ENCODE assay signal across 12 cellular contexts in the genomic region with DNA sequence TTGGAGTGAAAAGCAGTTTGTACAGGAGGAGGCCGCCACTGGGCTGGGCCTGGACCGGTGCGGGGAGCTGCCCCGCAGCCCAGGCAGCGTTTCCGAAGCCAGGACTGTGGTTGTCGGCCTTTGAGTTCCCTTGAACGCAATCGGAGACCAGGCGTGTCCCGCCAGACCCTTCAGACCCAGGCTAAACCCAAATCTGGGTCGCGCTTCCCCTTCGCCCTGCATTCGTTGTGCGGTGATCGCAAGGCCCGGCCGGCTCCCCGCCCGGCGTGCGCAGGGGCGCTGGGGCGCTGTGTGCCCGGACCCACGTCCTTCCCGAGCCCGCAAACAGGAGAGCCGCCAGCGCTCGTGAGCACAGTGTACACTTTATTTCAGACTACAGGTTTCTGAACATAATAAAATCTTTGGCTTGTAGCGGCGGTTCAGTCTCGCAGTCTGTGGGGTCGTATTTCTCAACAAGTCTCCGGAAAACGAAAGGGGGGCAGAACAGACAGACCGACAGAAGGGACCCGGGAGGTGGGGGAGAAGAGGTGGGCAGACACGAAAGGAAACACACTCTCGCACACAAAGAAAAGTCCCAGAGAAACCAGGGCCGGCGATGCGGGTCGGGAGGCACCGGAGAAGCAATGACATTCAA. TPM values are rescaled to one million over a fixed set of nuclear protein-coding genes. Genes with fewer than 3 reads are reported as not detected.
DNase-seq lines count a peak whose midpoint lies in the region; ATAC-seq and TF ChIP-seq lines count a peak whose summit lies in the region.
"Had no signal": no experiment of that assay in that cellular context is flagged by ENCODE, and none has a peak within 500 bp of the region (broad histone marks: within the 10 kb centered on the region; RNA-seq: fewer than 3 reads in every experiment).

No MANE protein-coding gene starts in this region.

- no peak overlapping the region for H2BK15ac ChIP-seq in H9 (ENCODE audit: low read depth, low read length)

- peaks cover 36 to 58% of the 10 kb centered on the region in 2 experiments for H3K4me1 Mint-ChIP-seq in H9
- peaks cover 31% of the 10 kb centered on the region for H3K4me1 Mint-ChIP-seq in endothelial cell (ENCODE audit: unreplicated experiment)

- H3K9ac ChIP-seq in BLaER1 (no peak overlapping the region), H9 (ENCODE audit: extremely low read depth, insufficient read length, low read length) (no peak overlapping the region)

- H3K4me3 ChIP-seq in BLaER1 (no peak overlapping the region), neutrophil (ENCODE audit: low read depth in 1 of 2, low read length in 1 of 2) (peak overlapping the region; percentile 12 to 28)
- H3K4me3 ChIP-seq: K562 had no signal

- H3K14ac ChIP-seq in H9 (ENCODE audit: insufficient read depth, low read length): no peak overlapping the region

- no peak overlapping the region for H2AK5ac ChIP-seq in H9 (ENCODE audit: insufficient read length, low read length)

- H3T11ph ChIP-seq in H9 (ENCODE audit: low read length): no peak overlapping the region

- no peak overlapping the region for H4K91ac ChIP-seq in H9 (ENCODE audit: insufficient read length, low read depth, low read length)

- DNase-seq in H9 (peak; percentile 47), endothelial cell (ENCODE audit: low spot score) (peak; percentile 22), SKM-1 treated with dmso at 0.1 percent for 144 hours (lab: John Stamatoyannopoulos, UW; ENCODE audit: unreplicated experiment) (no peak), SW 1271 (lab: John Stamatoyannopoulos, UW) (no peak)
- DNase-seq in stimulated activated CD4-positive, alpha-beta T cell treated with anti-CD3 and anti-CD28 coated beads, Interleukin-12 subunit alpha, Interleukin-12 subunit beta, amount 100 ng/mL, for 4 hours: no peak
- DNase-seq: foreskin keratinocyte, NCI-H446, nucleus accumbens had no signal

- H3K23ac ChIP-seq in H9 (ENCODE audit: insufficient read length, low read depth, low read length): no peak overlapping the region

- no peak overlapping the region for H2BK120ac ChIP-seq in H9 (ENCODE audit: low read depth, low read length, poor library complexity, severe bottlenecking)

- H2BK20ac ChIP-seq in H9 (ENCODE audit: low read depth, low read length, poor library complexity, severe bottlenecking): no peak overlapping the region

- H3K23me2 ChIP-seq in H9 (ENCODE audit: insufficient read length, low read depth, low read length, poor library complexity, severe bottlenecking): peaks cover 4% of the 10 kb centered on the region

- peaks cover 31% of the 10 kb centered on the region for H3K9me3 ChIP-seq in BLaER1
- no peaks in the 10 kb centered on the region for H3K9me3 ChIP-seq in H9 (ENCODE audit: control insufficient read depth, low read depth, low read length)
- H3K9me3 ChIP-seq in neutrophil: no peaks in the 10 kb centered on the region

- no peak overlapping the region for H3K18ac ChIP-seq in H9 (ENCODE audit: insufficient read length, low read depth, low read length)

- no peak overlapping the region for H3K4ac ChIP-seq in H9 (ENCODE audit: low read depth, low read length)

- no peak overlapping the region for H4K8ac ChIP-seq in H9 (replicated peaks; ENCODE audit: insufficient read length, low read depth, low read length)

- no peaks in the 10 kb centered on the region; a peak in 2 of 7 replicates for H3K36me3 Mint-ChIP-seq in H9 (ENCODE audit: insufficient read depth in 1 of 3, low read depth in 3 of 3)
- H3K36me3 Mint-ChIP-seq in endothelial cell (ENCODE audit: low read depth, unreplicated experiment): peaks cover 3% of the 10 kb centered on the region

- H3K4me2 ChIP-seq in BLaER1 (0 out of 2 replicates have a peak overlapping the region, but pooled peaks have one; percentile 7), H9 (ENCODE audit: insufficient read depth, insufficient read length, low read length) (peak overlapping the region; percentile 60)

- ATAC-seq in GM19397 (IDR thresholded peaks at IDR 0.05; ENCODE audit: unreplicated experiment): no peak
- ATAC-seq: foreskin keratinocyte, K562 had no signal

- H3K27ac ChIP-seq in BLaER1 (no peak overlapping the region), H9 (ENCODE audit: insufficient read length, low read depth, low read length) (no peak overlapping the region), neutrophil (no peak overlapping the region)
- H3K27ac ChIP-seq: foreskin keratinocyte had no signal

- H2BK12ac ChIP-seq in H9 (ENCODE audit: insufficient read length, low read depth, low read length): no peak overlapping the region

- no peak overlapping the region for H3K56ac ChIP-seq in H9 (ENCODE audit: insufficient read length, low read depth, low read length)

- H3K9me3 Mint-ChIP-seq in H9 (peaks cover 3 to 17% of the 10 kb centered on the region in 2 experiments; a peak in 4 of 5 replicates), endothelial cell (ENCODE audit: unreplicated experiment) (no peaks in the 10 kb centered on the region)

- peaks cover 100% of the 10 kb centered on the region for H3K27me3 ChIP-seq in BLaER1
- H3K27me3 ChIP-seq in H9 (ENCODE audit: insufficient read depth, low read length): peaks cover 94% of the 10 kb centered on the region
- H3K27me3 ChIP-seq in neutrophil: peaks cover 100% of the 10 kb centered on the region

- TF ChIP-seq CTCF in H9 (conservative IDR thresholded peaks at IDR 0.05) (no peak), endothelial cell (IDR thresholded peaks at IDR 0.05; ENCODE audit: unreplicated experiment) (no peak), neutrophil (IDR thresholded peaks at IDR 0.05) (no peak)

- no peaks in the 10 kb centered on the region for H3K79me2 ChIP-seq in H9 (ENCODE audit: insufficient read depth, low read length)

- H3K27me3 Mint-ChIP-seq in H9 (ENCODE audit: low read depth): peaks cover 97% of the 10 kb centered on the region
- peaks cover 56% of the 10 kb centered on the region for H3K27me3 Mint-ChIP-seq in endothelial cell (ENCODE audit: unreplicated experiment)

- H4K20me1 ChIP-seq in BLaER1: peaks cover 52% of the 10 kb centered on the region
- H4K20me1 ChIP-seq in H9 (ENCODE audit: control insufficient read depth, insufficient read depth, insufficient read length): no peaks in the 10 kb centered on the region

- no peak overlapping the region for H2BK5ac ChIP-seq in H9 (ENCODE audit: insufficient read length, low read length)

- peak overlapping the region; percentile 25 to 78 for H3K4me3 Mint-ChIP-seq in H9
- H3K4me3 Mint-ChIP-seq in endothelial cell (ENCODE audit: unreplicated experiment): peak overlapping the region; percentile 49

- H3K4me1 ChIP-seq in BLaER1 (no peaks in the 10 kb centered on the region), H9 (ENCODE audit: insufficient read depth, low read length) (no peaks in the 10 kb centered on the region), neutrophil (ENCODE audit: control insufficient read depth in 1 of 2, insufficient read depth in 1 of 2, low read depth in 1 of 2, low read length in 1 of 2) (peaks cover 5 to 9% of the 10 kb centered on the region in 2 experiments)
- H3K4me1 ChIP-seq: foreskin keratinocyte had no signal

- no peaks in the 10 kb centered on the region for H3K79me1 ChIP-seq in H9 (ENCODE audit: insufficient read depth, low read depth, low read length, poor library complexity, severe bottlenecking)

- no peak overlapping the region for H2AFZ ChIP-seq in H9 (ENCODE audit: low read length)

- WGBS in H9 (ENCODE audit: extremely low coverage, insufficient read length, low lambda C conversion rate): no CpG with 5 or more reads among the region's 47 CpGs

- H3K27ac Mint-ChIP-seq in H9: no peak overlapping the region
- no peak overlapping the region for H3K27ac Mint-ChIP-seq in endothelial cell (ENCODE audit: unreplicated experiment)

- H3K36me3 ChIP-seq in BLaER1 (no peaks in the 10 kb centered on the region), neutrophil (no peaks in the 10 kb centered on the region)

- no peak overlapping the region for H4K5ac ChIP-seq in H9 (ENCODE audit: insufficient read length, low read depth, low read length)

RNA-seq across cellular contexts. Expression of a gene that starts 5.5 kb away (rescaled TPM):
- total RNA-seq in H9 (2021) (not detected in 2 replicates), endothelial cell (ENCODE audit: unreplicated experiment) (0.87 TPM)
- total RNA-seq: foreskin keratinocyte had no signal

Comparison
In these comparisons a context has a peak if more than half of its experiments do, and no peak if none do; other contexts are left out.
1. DNase-seq: peak in H9 (single experiment) and endothelial cell (single experiment); none in stimulated activated CD4-positive, alpha-beta T cell treated with anti-CD3 and anti-CD28 coated beads, Interleukin-12 subunit alpha, Interleukin-12 subunit beta, amount 100 ng/mL, for 4 hours (single experiment), SKM-1 treated with dmso at 0.1 percent for 144 hours (single experiment) and SW 1271 (0 of 2).